In genomic region chr12:6384499-6385436, GRCh38 we compare ENCODE assay signal across 8 cellular contexts. TPM values are rescaled to one million over a fixed set of nuclear protein-coding genes. Genes with fewer than 3 reads are reported as not detected.
DNase-seq lines count a peak whose midpoint lies in the region; ATAC-seq and TF ChIP-seq lines count a peak whose summit lies in the region.

No MANE protein-coding gene starts in this region.

- peak; percentile 53 for DNase-seq in HT-29 (ENCODE audit: low spot score)
- peak; percentile 58 for DNase-seq in colonic mucosa
- DNase-seq in lung microvascular endothelial cell (ENCODE audit: low read depth in 2 of 2) = peak; percentile 25 to 29
- DNase-seq in tibial nerve (ENCODE audit: low spot score in 2 of 2) = no peak
- DNase-seq in Karpas-422 = no peak
- no peak for DNase-seq in UCSD-AML1 (lab: John Stamatoyannopoulos, UW; ENCODE audit: unreplicated experiment)
- DNase-seq in activated naive CD4-positive, alpha-beta T cell treated with anti-CD3 and anti-CD28 coated beads, Interleukin-2, amount 50 U/mL, for 16 hours = no peak

- no peak for TF ChIP-seq POLR2A in tibial nerve (IDR thresholded peaks at IDR 0.05)

- no peak for TF ChIP-seq CTCF in colonic mucosa (IDR thresholded peaks at IDR 0.05)
- TF ChIP-seq CTCF in tibial nerve (IDR thresholded peaks at IDR 0.05) = no peak

- H3K4me3 ChIP-seq in colonic mucosa (peak overlapping the region; percentile 64), tibial nerve (peak overlapping the region; percentile 76 to 88 (median 80)), Karpas-422 (ENCODE audit: low read length) (no peak overlapping the region)

- no peak overlapping the region for H3K4me2 ChIP-seq in Karpas-422 (ENCODE audit: low read depth, low read length, poor library complexity, severe bottlenecking)

- ATAC-seq in GM18909 (IDR thresholded peaks at IDR 0.05; ENCODE audit: poor library complexity, unreplicated experiment) = no peak

- no peaks in the 10 kb centered on the region for H3K9me2 ChIP-seq in Karpas-422 (replicated peaks; ENCODE audit: insufficient read depth, low read length)

- no peaks in the 10 kb centered on the region for H4K20me1 ChIP-seq in Karpas-422 (ENCODE audit: insufficient read depth, low read depth, low read length)

- H2AFZ ChIP-seq in Karpas-422 (ENCODE audit: low read length) = no peak overlapping the region

- no peak for TF ChIP-seq EP300 in tibial nerve (IDR thresholded peaks at IDR 0.05)

- H3K79me2 ChIP-seq in Karpas-422 (ENCODE audit: low read length) = no peaks in the 10 kb centered on the region

- H3K27ac ChIP-seq in colonic mucosa = peak overlapping the region; percentile 96
- H3K27ac ChIP-seq in tibial nerve = peak overlapping the region; percentile 84 to 99 (median 96)
- H3K27ac ChIP-seq in Karpas-422 (ENCODE audit: low read length) = no peak overlapping the region

- no peaks in the 10 kb centered on the region for H3K9me3 ChIP-seq in colonic mucosa
- H3K9me3 ChIP-seq in tibial nerve = no peaks in the 10 kb centered on the region
- no peaks in the 10 kb centered on the region for H3K9me3 ChIP-seq in Karpas-422 (ENCODE audit: low read length)

- WGBS in tibial nerve, 2 donors = 41 to 56% methylated on average over 29 to 34 of the region's 36 CpGs

- H3K36me3 ChIP-seq in colonic mucosa (no peaks in the 10 kb centered on the region), tibial nerve (peaks cover 0 to 38% (median 15%) of the 10 kb centered on the region in 3 donors), Karpas-422 (ENCODE audit: insufficient read depth, low read length) (no peaks in the 10 kb centered on the region)

- peaks cover 6% of the 10 kb centered on the region for H3K4me1 ChIP-seq in colonic mucosa
- H3K4me1 ChIP-seq in tibial nerve = peaks cover 0 to 62% (median 26%) of the 10 kb centered on the region in 4 donors
- H3K4me1 ChIP-seq in Karpas-422 (ENCODE audit: low read length) = no peaks in the 10 kb centered on the region

- peak overlapping the region; percentile 88 to 98 for H3K9ac ChIP-seq in colonic mucosa (ENCODE audit: low read depth in 2 of 2, low read length in 2 of 2)
- H3K9ac ChIP-seq in Karpas-422 (ENCODE audit: low read length) = no peak overlapping the region

- H3K27me3 ChIP-seq in colonic mucosa (no peaks in the 10 kb centered on the region), tibial nerve (no peaks in the 10 kb centered on the region), Karpas-422 (ENCODE audit: low read length) (no peaks in the 10 kb centered on the region)

- intact Hi-C loops in colonic mucosa (cut with DNase I) = loop anchor here (5.0 kb wide), 1 partner anchor 57 kb away; no protein-coding TSS in a partner anchor

RNA-seq across cellular contexts. Expression of gene LTBR, which starts 0.8 kb away (rescaled TPM):
- 176 and 234 TPM in 2 replicates for total RNA-seq in HT-29 (2014; rRNA removed; shearing (Covaris generic))
- total RNA-seq in colonic mucosa (100 to 1,000 TPM in 1 of 2 donors, 10 to 100 TPM in 1; 84.8 to 129 TPM), lung microvascular endothelial cell (29.9 and 49.2 TPM in 2 replicates), tibial nerve (100 to 1,000 TPM; 119 to 234 (median 151) TPM)
- not detected in 2 replicates for total RNA-seq in Karpas-422 (2014; rRNA removed; shearing (Covaris generic); ENCODE audit: low replicate concordance)

RNA-seq across cellular contexts. Expression of gene SCNN1A, which starts 9.4 kb away (rescaled TPM):
- 161 and 221 TPM in 2 replicates for total RNA-seq in HT-29 (2014; rRNA removed; shearing (Covaris generic))
- 100 to 1,000 TPM; 158 to 188 TPM for total RNA-seq in colonic mucosa
- 0.20 and 0.22 TPM in 2 replicates for total RNA-seq in lung microvascular endothelial cell
- total RNA-seq in tibial nerve = 10 to 100 TPM; 15.9 to 46.5 (median 18.8) TPM
- total RNA-seq in Karpas-422 (2014; rRNA removed; shearing (Covaris generic); ENCODE audit: low replicate concordance) = not detected in 2 replicates

RNA-seq across cellular contexts. Expression of gene TNFRSF1A, which starts 42.9 kb away (rescaled TPM):
- total RNA-seq in HT-29 (2014; rRNA removed; shearing (Covaris generic)) = 91.9 and 94.5 TPM in 2 replicates
- 100 to 1,000 TPM; 116 to 164 TPM for total RNA-seq in colonic mucosa
- total RNA-seq in lung microvascular endothelial cell = 37.5 and 55.6 TPM in 2 replicates
- total RNA-seq in tibial nerve = 100 to 1,000 TPM; 196 to 437 (median 306) TPM
- total RNA-seq in Karpas-422 (2014; rRNA removed; shearing (Covaris generic); ENCODE audit: low replicate concordance) = 0.72 TPM in 1 of 2 replicates, not detected in the other

RNA-seq across cellular contexts. Expression of gene CD27, which starts 60.0 kb away (rescaled TPM):
- total RNA-seq in HT-29 (2014; rRNA removed; shearing (Covaris generic)) = 0.23 TPM in 1 of 2 replicates, not detected in the other
- total RNA-seq in colonic mucosa = 1 to 10 TPM; 1.9 to 2.4 TPM
- not detected in 2 replicates for total RNA-seq in lung microvascular endothelial cell
- total RNA-seq in tibial nerve = under 1 TPM in 2 of 4 donors, not detected in 2; 0.44 to 0.63 TPM
- total RNA-seq in Karpas-422 (2014; rRNA removed; shearing (Covaris generic); ENCODE audit: low replicate concordance) = 155 and 203 TPM in 2 replicates

Comparison
In these comparisons a context has a peak if more than half of its experiments do, and no peak if none do; other contexts are left out.
1. DNase-seq: peak in HT-29 (single experiment), colonic mucosa (single experiment) and lung microvascular endothelial cell (2 of 2); none in tibial nerve (0 of 2), Karpas-422 (single experiment), UCSD-AML1 (single experiment) and activated naive CD4-positive, alpha-beta T cell treated with anti-CD3 and anti-CD28 coated beads, Interleukin-2, amount 50 U/mL, for 16 hours (single experiment).
2. RNA of gene LTBR, which starts 0.8 kb away (total RNA-seq): 176 to 234 TPM in HT-29, 119 to 234 TPM in tibial nerve, 84.8 to 129 TPM in colonic mucosa and 29.9 to 49.2 TPM in lung microvascular endothelial cell; not detected in Karpas-422; every median in the first group is over 10 times any median in the second.
3. RNA of gene SCNN1A, which starts 9.4 kb away (total RNA-seq): 161 to 221 TPM in HT-29, 158 to 188 TPM in colonic mucosa and 15.9 to 46.5 TPM in tibial nerve; 0.20 to 0.22 TPM in lung microvascular endothelial cell and not detected in Karpas-422; every median in the first group is over 10 times any median in the second.
4. RNA of gene TNFRSF1A, which starts 42.9 kb away (total RNA-seq): 196 to 437 TPM in tibial nerve, 116 to 164 TPM in colonic mucosa, 91.9 to 94.5 TPM in HT-29 and 37.5 to 55.6 TPM in lung microvascular endothelial cell; 0.72 TPM in Karpas-422; every median in the first group is over 10 times any median in the second.